In the genomic region with DNA sequence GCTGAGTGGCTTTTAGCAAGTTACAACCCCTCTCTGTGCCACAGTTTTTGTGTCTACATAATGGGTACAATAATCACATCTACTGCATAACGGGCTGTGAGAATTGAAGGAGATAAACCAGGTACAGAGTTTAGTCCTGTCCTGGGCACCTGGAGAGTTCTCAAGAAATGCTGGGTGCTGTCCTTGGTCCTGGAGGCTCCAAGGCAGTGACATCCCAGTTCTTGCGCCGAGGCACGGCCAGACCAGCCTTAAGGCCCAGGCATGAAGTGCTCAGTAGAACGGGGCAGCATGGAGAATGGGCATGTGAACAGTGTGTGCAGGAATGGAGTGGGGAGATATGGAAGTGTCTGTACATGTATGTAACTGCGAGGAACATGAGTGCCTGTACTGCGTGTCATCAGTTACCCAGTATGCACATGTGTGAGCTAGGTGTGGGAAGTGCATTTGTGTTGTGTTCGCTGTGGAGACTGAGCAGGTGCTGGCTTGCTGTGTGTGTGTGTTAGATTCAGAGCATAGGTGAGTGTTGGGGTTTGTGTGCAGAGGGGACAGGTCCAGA, we compare ENCODE assay signal across 14 cellular contexts. TPM values are rescaled to one million over a fixed set of nuclear protein-coding genes. Genes with fewer than 3 reads are reported as not detected.
A peak's percentile ranks its signal among the peaks of the same experiment; 100 is the strongest.
DNase-seq lines count a peak whose midpoint lies in the region; ATAC-seq, FAIRE-seq and TF ChIP-seq lines count a peak whose summit lies in the region.
"Had no signal": no experiment of that assay in that cellular context is flagged by ENCODE, and none has a peak within 500 bp of the region (broad histone marks: within the 10 kb centered on the region; RNA-seq: fewer than 3 reads in every experiment).

No MANE protein-coding gene starts in this region.

- no peaks in the 10 kb centered on the region for H3K36me3 ChIP-seq in K562 (ENCODE audit: control insufficient read depth, insufficient read depth, low read length)
- H3K36me3 ChIP-seq in liver (ENCODE audit: control insufficient read depth in 4 of 4, insufficient read depth in 3 of 4, low read depth in 1 of 4, low read length in 3 of 4) = no peaks in the 10 kb centered on the region
- H3K36me3 ChIP-seq: left lung had no signal

- H3K9ac ChIP-seq in K562 (ENCODE audit: insufficient read depth in 1 of 2, low read depth in 2 of 2, low read length in 2 of 2) (no peak overlapping the region), liver (ENCODE audit: low read depth in 1 of 2, low read length in 2 of 2) (no peak overlapping the region)

- peak; percentile 78 for ATAC-seq in K562
- ATAC-seq in HG03108 (IDR thresholded peaks at IDR 0.05; ENCODE audit: unreplicated experiment) = no peak
- no peak for ATAC-seq in GM19455 (IDR thresholded peaks at IDR 0.05; ENCODE audit: unreplicated experiment)
- ATAC-seq: left lung had no signal

- no peak overlapping the region for H3K4me3 ChIP-seq in K562
- no peak overlapping the region for H3K4me3 ChIP-seq in liver (ENCODE audit: low read depth in 1 of 3, low read length in 3 of 3)
- H3K4me3 ChIP-seq: left lung, SK-N-MC had no signal

- H4K20me1 ChIP-seq in K562 (replicated peaks; ENCODE audit: control insufficient read depth, insufficient read depth, low read length) = peaks cover 6% of the 10 kb centered on the region; the same call in 1 of the 2 replicates

- FAIRE-seq in H54 (lab: Jason Lieb, UNC) (no peak), K562 (lab: Jason Lieb, UNC) (no peak)

- no peaks in the 10 kb centered on the region for H3K79me2 ChIP-seq in K562 (ENCODE audit: control insufficient read depth, insufficient read depth, low read length)

- H3K27ac ChIP-seq in K562 (ENCODE audit: extremely low read depth, low read depth, low read length) (no peak overlapping the region), liver (ENCODE audit: low read depth in 1 of 2, low read length in 2 of 2) (no peak overlapping the region)
- H3K27ac ChIP-seq: left lung, SK-N-MC had no signal

- no TSS peak for BruUV-seq in K562 (replicated peaks; lab: Mats Ljungman, UMichigan)

- in situ Hi-C loops in K562 (cut with MboI) = no loop called here

- intact Hi-C loops in K562 (cut with micrococcal nuclease) = loop anchor here (10.0 kb wide), 1 partner anchor 139 kb away; no protein-coding TSS in a partner anchor

- no peak for TF ChIP-seq RAD21 in K562 (CRISPR knock-in tag; conservative IDR thresholded peaks at IDR 0.05 in 1 of 2, IDR thresholded peaks at IDR 0.05 in 1 of 2)
- TF ChIP-seq RAD21 in liver (IDR thresholded peaks at IDR 0.05) = no peak

- TF ChIP-seq POLR2A in H54 (IDR thresholded peaks at IDR 0.05; ENCODE audit: low read depth, low read length) (no peak), K562 (conservative IDR thresholded peaks at IDR 0.05) (no peak)

- WGBS in K562 (ENCODE audit: insufficient coverage, low coverage, missing lambda C conversion rate) = 3% methylated on average over 8 of the region's 8 CpGs
- WGBS in liver = 46% methylated on average over 8 of the region's 8 CpGs

- no peak for TF ChIP-seq EP300 in K562 (IDR thresholded peaks at IDR 0.05; ENCODE audit: low read length)

- H3K27me3 ChIP-seq in K562 (ENCODE audit: control insufficient read depth in 2 of 2, insufficient read depth in 2 of 2, low read length in 2 of 2) = peaks cover 4 to 33% of the 10 kb centered on the region in 2 experiments; a peak in 4 of 5 replicates
- peaks cover 0 to 5% (median 0%) of the 10 kb centered on the region in 4 donors for H3K27me3 ChIP-seq in liver (ENCODE audit: control insufficient read depth in 4 of 4, insufficient read depth in 4 of 4, low read length in 3 of 4)

- H3K9me3 ChIP-seq in K562 (replicated peaks; ENCODE audit: control insufficient read depth, insufficient read depth, low read depth, low read length) (no peaks in the 10 kb centered on the region), liver (ENCODE audit: control insufficient read depth in 4 of 4, low read length in 3 of 4) (no peaks in the 10 kb centered on the region)
- H3K9me3 ChIP-seq: left lung had no signal

- POLR2A ChIA-PET in K562 (lab: Yijun Ruan, JAX) = no interaction called here

- no peak overlapping the region for H2AFZ ChIP-seq in K562 (ENCODE audit: low read depth, low read length)

- H3K4me1 ChIP-seq in K562 (replicated peaks in 1 of 2; ENCODE audit: control insufficient read depth in 2 of 2, insufficient read depth in 2 of 2, low read length in 2 of 2) = no peaks in the 10 kb centered on the region
- H3K4me1 ChIP-seq in liver (ENCODE audit: control insufficient read depth in 4 of 4, insufficient read depth in 4 of 4, low read length in 3 of 4) = no peaks in the 10 kb centered on the region
- H3K4me1 ChIP-seq: left lung had no signal

- no peak overlapping the region for H3K4me2 ChIP-seq in K562 (ENCODE audit: insufficient read depth, low read length)

- TF ChIP-seq CTCF in K562 (IDR thresholded peaks at IDR 0.05 in 2 of 3, conservative IDR thresholded peaks at IDR 0.05 in 1 of 3; ENCODE audit: insufficient read depth in 2 of 3, low read depth in 1 of 3, low read length in 3 of 3) = no peak
- no peak for TF ChIP-seq CTCF in liver (IDR thresholded peaks at IDR 0.05; ENCODE audit: low read depth, low read length, missing input control)

- CTCF ChIA-PET in K562 (lab: Yijun Ruan, JAX; ENCODE audit: low intra/inter-chr PET ratio) = no interaction called here

- H3K9me1 ChIP-seq in K562 (ENCODE audit: control insufficient read depth, insufficient read depth, low read length) = no peaks in the 10 kb centered on the region

- DNase-seq in H54 (ENCODE audit: insufficient read length, low spot score) (peak; percentile 52), NCI-H460 (ENCODE audit: extremely low read depth, low read depth) (peak; percentile 47), K562 (ENCODE audit: extremely low read depth in 1 of 4, low spot score in 3 of 4) (peak in 3 of 4 experiments; percentile 50 to 60 (median 50)), HK-2 (ENCODE audit: unreplicated experiment) (no peak)
- DNase-seq: anterior cingulate cortex; left lung; NCI-H2171; stimulated activated CD4-positive, alpha-beta T cell treated with anti-CD3 and anti-CD28 coated beads, Interleukin-4, amount 100 ng/mL, for 24 hours had no signal

TF ChIP-seq in K562, 482 proteins besides CTCF, POLR2A, EP300 and RAD21 (continues in another document):
- TF ChIP-seq EHMT2 (IDR thresholded peaks at IDR 0.05) (peak; percentile 95), MCM7 (IDR thresholded peaks at IDR 0.05) (no peak), MIER1 (IDR thresholded peaks at IDR 0.05; ENCODE audit: low read depth) (peak; percentile 91), RBM15 (IDR thresholded peaks at IDR 0.05; ENCODE audit: insufficient read depth, low read length) (no peak), ETS2 (tag; IDR thresholded peaks at IDR 0.05; ENCODE audit: borderline replicate concordance, poor library complexity, severe bottlenecking) (no peak)
- TF ChIP-seq, protein P1, sequence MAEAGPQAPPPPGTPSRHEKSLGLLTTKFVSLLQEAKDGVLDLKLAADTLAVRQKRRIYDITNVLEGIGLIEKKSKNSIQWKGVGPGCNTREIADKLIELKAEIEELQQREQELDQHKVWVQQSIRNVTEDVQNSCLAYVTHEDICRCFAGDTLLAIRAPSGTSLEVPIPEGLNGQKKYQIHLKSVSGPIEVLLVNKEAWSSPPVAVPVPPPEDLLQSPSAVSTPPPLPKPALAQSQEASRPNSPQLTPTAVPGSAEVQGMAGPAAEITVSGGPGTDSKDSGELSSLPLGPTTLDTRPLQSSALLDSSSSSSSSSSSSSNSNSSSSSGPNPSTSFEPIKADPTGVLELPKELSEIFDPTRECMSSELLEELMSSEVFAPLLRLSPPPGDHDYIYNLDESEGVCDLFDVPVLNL (CRISPR knock-in tag; IDR thresholded peaks at IDR 0.05; ENCODE audit: low read depth) = 0 out of 2 replicates have a peak, but pooled peaks have one; percentile 18

RNA-seq across cellular contexts. Expression of a gene that starts 6.3 kb away (rescaled TPM):
- not detected in 2 replicates for total RNA-seq in NCI-H460 (2014; rRNA removed; shearing (Covaris generic))
- 0.18 and 0.19 TPM in 2 replicates for polyA plus RNA-seq in NCI-H460 (2014; cell fraction: nucleus; rRNA removed)
- not detected in 2 replicates for total RNA-seq in K562 (2011; cell fraction: chromatin; rRNA removed; ENCODE audit: low replicate concordance)
- total RNA-seq in K562 (2011; cell fraction: nucleolus; rRNA removed) = not detected in 2 replicates
- total RNA-seq in K562 (2011; cell fraction: nucleoplasm; rRNA removed) = not detected in 2 replicates
- total RNA-seq in K562 (2014; rRNA removed) (not detected in 2 replicates), K562 (2014; rRNA removed; fragmentation: Illumina TruSeq; extraction: Trizol) (not detected in 2 replicates), K562 (2015; rRNA removed; fragmentation: Illumina TruSeq; extraction: Trizol) (not detected in 2 replicates), K562 (2021) (not detected in 2 replicates), liver (under 1 TPM in 1 of 2 donors, not detected in 1; under 0.01 TPM)
- polyA plus RNA-seq in K562 (2011; rRNA removed) (not detected in 2 replicates), K562 (2014; fragmentation: Illumina TruSeq; extraction: Trizol) (not detected in 2 replicates), K562 (2014; fragmentation: Nextera tagmentation; extraction: Ambion mirVana) (not detected), K562 (2014; rRNA removed) (not detected in 2 replicates), liver (under 1 TPM; 0.03 to 0.07 TPM)
- 0.03 TPM in 1 of 2 replicates, not detected in the other for polyA plus RNA-seq in K562 (2011; cell fraction: cytosol; rRNA removed)
- polyA plus RNA-seq in K562 (2011; cell fraction: nucleus; rRNA removed) = not detected in 2 replicates
- polyA plus RNA-seq in K562 (2012) = 0.06 TPM in 1 of 2 replicates, not detected in the other
- not detected in 2 replicates for polyA minus RNA-seq in K562 (2011; rRNA and poly(A)+ RNA removed)
- not detected in 2 replicates for polyA minus RNA-seq in K562 (2011; cell fraction: cytosol; rRNA and poly(A)+ RNA removed)
- polyA minus RNA-seq in K562 (2011; cell fraction: nucleus; rRNA and poly(A)+ RNA removed) = not detected in 2 replicates
- total RNA-seq: activated CD8-positive, alpha-beta memory T cell treated with anti-CD3 and anti-CD28 coated beads for 36 hours; osteocyte had no signal
